8 cellular contexts compared by ENCODE assay signal in the genomic region with DNA sequence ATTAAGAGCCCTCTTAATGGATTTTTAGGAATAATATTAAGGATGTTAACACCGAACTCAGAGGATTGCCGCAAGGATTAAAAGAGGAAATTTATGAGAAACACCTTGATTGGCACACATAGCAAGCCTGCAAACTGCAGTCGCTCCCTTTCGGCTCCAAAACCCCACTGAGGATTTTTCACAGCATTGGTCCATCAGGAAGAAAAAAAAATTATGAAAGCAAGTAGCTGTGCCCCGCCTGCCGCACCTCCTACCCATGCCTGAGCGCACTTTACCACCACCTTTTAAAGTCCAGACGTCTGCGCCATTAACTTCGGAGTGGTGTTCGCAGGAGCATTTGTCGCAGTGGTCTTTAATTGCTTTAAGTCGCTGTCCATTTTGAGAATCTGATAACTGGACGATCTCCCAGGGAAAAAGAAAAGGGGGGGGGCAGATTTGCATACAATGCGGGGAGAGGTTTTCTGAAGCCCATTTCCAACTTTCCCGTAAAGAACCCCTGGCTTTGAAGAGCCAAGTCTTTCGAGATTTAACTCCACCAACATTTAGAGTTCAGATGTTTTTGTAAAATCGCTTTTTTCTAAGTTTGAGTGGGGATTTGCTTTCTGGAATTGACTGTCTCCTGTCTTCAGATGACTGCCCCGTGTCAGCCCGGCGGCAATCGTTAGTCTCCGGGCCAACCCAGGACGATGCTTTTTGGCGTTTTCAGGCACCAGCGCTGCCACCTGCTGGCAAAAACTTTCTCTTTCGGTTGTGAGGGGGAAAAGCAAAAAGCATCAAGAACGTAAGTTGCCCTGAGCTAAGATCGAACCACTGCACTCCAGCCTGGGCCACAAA. TPM values are rescaled to one million over a fixed set of nuclear protein-coding genes. Genes with fewer than 3 reads are reported as not detected.
DNase-seq lines count a peak whose midpoint lies in the region; ATAC-seq, FAIRE-seq and TF ChIP-seq lines count a peak whose summit lies in the region.

No MANE protein-coding gene starts in this region.

- no peak overlapping the region for H3K27ac ChIP-seq in astrocyte (ENCODE audit: low read depth, low read length)

- peak; percentile 73 for ATAC-seq in HG02571 (IDR thresholded peaks at IDR 0.05; ENCODE audit: unreplicated experiment)

- H3K27ac Mint-ChIP-seq in astrocyte (ENCODE audit: unreplicated experiment) = peak overlapping the region; percentile 28

- H3K27me3 ChIP-seq in astrocyte (ENCODE audit: insufficient read depth, low read length) = peaks cover 30% of the 10 kb centered on the region

- DNase-seq in NB4 (ENCODE audit: low read depth) = peak; percentile 87
- DNase-seq in T-helper 22 cell (ENCODE audit: low read depth) = peak; percentile 64
- DNase-seq in astrocyte (ENCODE audit: low read depth) = peak; percentile 58
- DNase-seq in hippocampal formation (lab: John Stamatoyannopoulos, UW) = peak; percentile 71 to 79
- no peak for DNase-seq in retinal pigment epithelial cell (ENCODE audit: low read depth)
- DNase-seq in cortex of kidney (lab: John Stamatoyannopoulos, UW) = no peak

- TF ChIP-seq CTCF in GM12872 (IDR thresholded peaks at IDR 0.05; ENCODE audit: insufficient read depth, low read depth, low read length) (peak; percentile 72), NB4 (IDR thresholded peaks at IDR 0.05; ENCODE audit: low read depth, low read length) (peak; percentile 83), astrocyte (IDR thresholded peaks at IDR 0.05; ENCODE audit: insufficient read depth, low read depth, low read length) (peak; percentile 69), retinal pigment epithelial cell (conservative IDR thresholded peaks at IDR 0.05; ENCODE audit: low read depth, low read length) (peak; percentile 78)

- H3K4me1 ChIP-seq in astrocyte (ENCODE audit: insufficient read depth, low read length) = peaks cover 21% of the 10 kb centered on the region

- peak overlapping the region; percentile 86 for H3K4me3 Mint-ChIP-seq in astrocyte (ENCODE audit: unreplicated experiment)

- H3K4me2 ChIP-seq in astrocyte (ENCODE audit: low read length) = peak overlapping the region; percentile 94

- no peak for TF ChIP-seq POLR2A in NB4 (IDR thresholded peaks at IDR 0.05; ENCODE audit: extremely low read depth, insufficient read length)

- H3K36me3 Mint-ChIP-seq in astrocyte (ENCODE audit: low read depth, unreplicated experiment) = no peaks in the 10 kb centered on the region

- peak overlapping the region; percentile 63 for H2AFZ ChIP-seq in astrocyte (ENCODE audit: low read depth, low read length)

- H3K9me3 Mint-ChIP-seq in astrocyte (ENCODE audit: unreplicated experiment) = no peaks in the 10 kb centered on the region

- peaks cover 16% of the 10 kb centered on the region for H3K4me1 Mint-ChIP-seq in astrocyte (ENCODE audit: low read depth, unreplicated experiment)

- no peaks in the 10 kb centered on the region for H3K79me2 ChIP-seq in astrocyte (ENCODE audit: insufficient read depth, low read length)

- H3K9me3 ChIP-seq in astrocyte (ENCODE audit: insufficient read depth, low read depth, low read length) = no peaks in the 10 kb centered on the region

- H3K4me3 ChIP-seq in NB4 (ENCODE audit: low read depth, low read length) (peak overlapping the region; percentile 40), astrocyte (ENCODE audit: insufficient read depth, low read depth, low read length) (peak overlapping the region; percentile 61), retinal pigment epithelial cell (ENCODE audit: low read length) (peak overlapping the region; percentile 66)

- no peaks in the 10 kb centered on the region for H4K20me1 ChIP-seq in astrocyte (ENCODE audit: insufficient read depth, low read length)

- no peak for FAIRE-seq in astrocyte (lab: Jason Lieb, UNC)

- no peaks in the 10 kb centered on the region for H3K36me3 ChIP-seq in astrocyte (ENCODE audit: insufficient read depth, low read length)

- H3K9ac ChIP-seq in astrocyte (ENCODE audit: low read length) = peak overlapping the region; percentile 53

- peaks cover 59% of the 10 kb centered on the region for H3K27me3 Mint-ChIP-seq in astrocyte (ENCODE audit: low read depth, unreplicated experiment)

RNA-seq across cellular contexts. Expression of gene TRABD2A, which starts 0.9 kb away (rescaled TPM):
- 2.6 and 3.2 TPM in 2 replicates for total RNA-seq in astrocyte

RNA-seq across cellular contexts. Expression of gene TMSB10, which starts 23.7 kb away (rescaled TPM):
- 2,866 and 3,439 TPM in 2 replicates for total RNA-seq in astrocyte

Comparison
In these comparisons a context has a peak if more than half of its experiments do, and no peak if none do; other contexts are left out.
1. DNase-seq: peak in NB4 (single experiment), T-helper 22 cell (single experiment), astrocyte (single experiment) and hippocampal formation (2 of 2); none in retinal pigment epithelial cell (single experiment) and cortex of kidney (single experiment).
2. Peak in every context shown above with its lines, with median percentiles within 50 percentile points of each other: CTCF ChIP-seq and H3K4me3 ChIP-seq.